17 cellular contexts compared by ENCODE assay signal in the genomic region with DNA sequence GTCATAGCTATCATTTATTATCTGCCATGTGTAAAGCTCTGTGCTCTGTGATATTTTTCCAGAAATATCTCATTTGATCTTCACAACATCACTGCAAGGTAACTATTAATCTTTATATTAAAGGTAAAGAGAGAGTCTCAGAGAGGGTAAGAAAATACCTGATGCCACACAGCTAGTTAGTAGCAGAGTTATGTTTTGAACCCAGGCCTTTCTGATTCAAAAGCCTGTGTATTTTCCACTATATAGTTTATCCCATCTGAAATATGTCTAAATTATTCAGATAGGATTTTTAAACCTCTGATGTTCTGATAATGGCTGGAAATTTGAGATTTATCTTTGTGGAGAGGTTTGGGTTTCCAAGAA. TPM values are rescaled to one million over a fixed set of nuclear protein-coding genes. Genes with fewer than 3 reads are reported as not detected.
DNase-seq lines count a peak whose midpoint lies in the region; ATAC-seq and TF ChIP-seq lines count a peak whose summit lies in the region.
"Had no signal": no experiment of that assay in that cellular context is flagged by ENCODE, and none has a peak within 500 bp of the region (broad histone marks: within the 10 kb centered on the region; RNA-seq: fewer than 3 reads in every experiment).

No MANE protein-coding gene starts in this region.

- H2AFZ ChIP-seq in mesenchymal stem cell (ENCODE audit: low read depth, low read length) (no peak overlapping the region), osteoblast (ENCODE audit: low read length) (no peak overlapping the region)

- H3K4me3 Mint-ChIP-seq in activated T-helper 17 cell treated with anti-CD3 and anti-CD28 coated beads, Interleukin-2, amount 50 U/mL, for 72 hours: peak overlapping the region; percentile 13
- H3K4me3 Mint-ChIP-seq: naive thymus-derived CD4-positive, alpha-beta T cell; stimulated activated naive CD8-positive, alpha-beta T cell treated with anti-CD3 and anti-CD28 coated beads, Interleukin-15, Interleukin-2, amounts not matched to agents 100 ng/mL and 50 ng/mL, for 24 hours had no signal

- H2BK12ac ChIP-seq in mesenchymal stem cell (ENCODE audit: low read length in 2 of 2): no peak overlapping the region

- H3K9ac ChIP-seq in mesenchymal stem cell (ENCODE audit: low read length): peak overlapping the region; percentile 44

- no peak overlapping the region for H4K8ac ChIP-seq in mesenchymal stem cell (ENCODE audit: low read length)

- no peak overlapping the region for H3K23ac ChIP-seq in mesenchymal stem cell (ENCODE audit: low read length in 2 of 2)

- DNase-seq in epithelial cell of prostate (ENCODE audit: low read depth, low spot score): no peak
- DNase-seq in mesenchymal stem cell: no peak
- DNase-seq in stomach: no peak
- DNase-seq in SK-N-DZ (ENCODE audit: low spot score): no peak
- no peak for DNase-seq in osteoblast (ENCODE audit: insufficient read length, low spot score, missing footprints)
- DNase-seq in hippocampal formation (lab: John Stamatoyannopoulos, UW): no peak
- no peak for DNase-seq in retina
- DNase-seq: activated CD4-positive, CD25-positive, alpha-beta regulatory T cell treated with anti-CD3 and anti-CD28 coated beads, Interleukin-2, amount 50 U/mL, for 72 hours; activated effector memory CD4-positive, alpha-beta T cell treated with Interleukin-2 at 50 U/mL for 16 hours; cerebellar nuclear complex; MM.1S; naive thymus-derived CD4-positive, alpha-beta T cell; NCI-H187; NCI-H446 treated with DMSO at 0.1 percent for 48 hours had no signal

- H3K4me3 ChIP-seq in mesenchymal stem cell (ENCODE audit: insufficient read depth in 1 of 2, low read depth in 1 of 2, low read length in 2 of 2): peak overlapping the region in 1 of 2 experiments; percentile 3
- H3K4me3 ChIP-seq in stomach: no peak overlapping the region
- H3K4me3 ChIP-seq in osteoblast (ENCODE audit: insufficient read depth, low read length): no peak overlapping the region

- H3K27ac ChIP-seq in epithelial cell of prostate (peak overlapping the region; percentile 58), mesenchymal stem cell (ENCODE audit: low read length, poor library complexity, severe bottlenecking) (no peak overlapping the region), stomach (peak overlapping the region in 3 of 5 donors; percentile 32 to 52 (median 41)), osteoblast (ENCODE audit: low read depth, low read length) (no peak overlapping the region)

- H3K36me3 ChIP-seq in mesenchymal stem cell (ENCODE audit: control insufficient read depth in 1 of 2, insufficient read depth in 2 of 2, low read depth in 1 of 2, low read length in 2 of 2) (peaks cover 0 to 17% of the 10 kb centered on the region in 2 experiments), stomach (no peaks in the 10 kb centered on the region), osteoblast (ENCODE audit: insufficient read depth, low read length) (peaks cover 3% of the 10 kb centered on the region)

- H2BK15ac ChIP-seq in mesenchymal stem cell (ENCODE audit: low read depth, poor library complexity, severe bottlenecking): no peak overlapping the region

- H3K36me3 Mint-ChIP-seq in activated T-helper 17 cell treated with anti-CD3 and anti-CD28 coated beads, Interleukin-2, amount 50 U/mL, for 72 hours (ENCODE audit: low read depth): no peaks in the 10 kb centered on the region

- peaks cover 3% of the 10 kb centered on the region for H4K20me1 ChIP-seq in osteoblast (ENCODE audit: insufficient read depth, low read length)

- H3K9me3 ChIP-seq in mesenchymal stem cell (ENCODE audit: control insufficient read depth, low read length): no peaks in the 10 kb centered on the region
- no peaks in the 10 kb centered on the region for H3K9me3 ChIP-seq in stomach
- H3K9me3 ChIP-seq in osteoblast (ENCODE audit: low read depth, low read length): no peaks in the 10 kb centered on the region

- peak overlapping the region; percentile 60 for H3K27ac Mint-ChIP-seq in activated T-helper 17 cell treated with anti-CD3 and anti-CD28 coated beads, Interleukin-2, amount 50 U/mL, for 72 hours
- H3K27ac Mint-ChIP-seq: naive thymus-derived CD4-positive, alpha-beta T cell; stimulated activated naive CD8-positive, alpha-beta T cell treated with anti-CD3 and anti-CD28 coated beads, Interleukin-15, Interleukin-2, amounts not matched to agents 100 ng/mL and 50 ng/mL, for 24 hours had no signal

- peaks cover 7% of the 10 kb centered on the region for H3K4me1 Mint-ChIP-seq in activated T-helper 17 cell treated with anti-CD3 and anti-CD28 coated beads, Interleukin-2, amount 50 U/mL, for 72 hours
- H3K4me1 Mint-ChIP-seq: naive thymus-derived CD4-positive, alpha-beta T cell had no signal

- H4K91ac ChIP-seq in mesenchymal stem cell (ENCODE audit: low read length): no peak overlapping the region

- no peak for ATAC-seq in activated T-helper 17 cell treated with anti-CD3 and anti-CD28 coated beads, Interleukin-2, amount 50 U/mL, for 72 hours (replicated peaks)
- ATAC-seq: SK-N-SH treated with all-trans-retinoic acid at 6 μM for 48 hours had no signal

- no peaks in the 10 kb centered on the region for H3K9me3 Mint-ChIP-seq in activated T-helper 17 cell treated with anti-CD3 and anti-CD28 coated beads, Interleukin-2, amount 50 U/mL, for 72 hours
- H3K9me3 Mint-ChIP-seq: stimulated activated naive CD8-positive, alpha-beta T cell treated with anti-CD3 and anti-CD28 coated beads, Interleukin-15, Interleukin-2, amounts not matched to agents 100 ng/mL and 50 ng/mL, for 24 hours had no signal

- peaks cover 58% of the 10 kb centered on the region for H3K79me2 ChIP-seq in osteoblast (ENCODE audit: insufficient read depth, low read length)

- peaks cover 2% of the 10 kb centered on the region for H3K4me1 ChIP-seq in mesenchymal stem cell (ENCODE audit: control insufficient read depth, insufficient read depth, low read depth, low read length)
- peaks cover 0 to 50% (median 26%) of the 10 kb centered on the region in 4 donors for H3K4me1 ChIP-seq in stomach
- no peaks in the 10 kb centered on the region for H3K4me1 ChIP-seq in osteoblast (ENCODE audit: insufficient read depth, low read length)

- no peaks in the 10 kb centered on the region for H3K27me3 ChIP-seq in mesenchymal stem cell (ENCODE audit: control insufficient read depth in 1 of 2, insufficient read depth in 1 of 2, low read length in 2 of 2)
- H3K27me3 ChIP-seq in stomach: no peaks in the 10 kb centered on the region
- H3K27me3 ChIP-seq in osteoblast (ENCODE audit: insufficient read depth, low read length): no peaks in the 10 kb centered on the region

- no peak for TF ChIP-seq CTCF in stomach (IDR thresholded peaks at IDR 0.05)
- TF ChIP-seq CTCF in osteoblast (IDR thresholded peaks at IDR 0.05; ENCODE audit: extremely low read depth, low read depth, low read length): no peak

- no peak overlapping the region for H3K4ac ChIP-seq in mesenchymal stem cell (ENCODE audit: low read depth in 1 of 2, low read length in 2 of 2)

- no peak overlapping the region for H2BK5ac ChIP-seq in mesenchymal stem cell (ENCODE audit: low read depth, low read length, poor library complexity, severe bottlenecking)

- no peak for TF ChIP-seq EP300 in stomach (IDR thresholded peaks at IDR 0.05)

- no peak overlapping the region for H3K4me2 ChIP-seq in mesenchymal stem cell (ENCODE audit: low read length, poor library complexity, severe bottlenecking)
- H3K4me2 ChIP-seq in osteoblast (ENCODE audit: insufficient read depth, low read length): no peak overlapping the region

- H3K14ac ChIP-seq in mesenchymal stem cell (ENCODE audit: low read length in 2 of 2): no peak overlapping the region

- H2AK5ac ChIP-seq in mesenchymal stem cell (ENCODE audit: low read length, severe bottlenecking): no peak overlapping the region

- no peak for TF ChIP-seq POLR2A in stomach (IDR thresholded peaks at IDR 0.05)

- no peak overlapping the region for H2BK120ac ChIP-seq in mesenchymal stem cell (ENCODE audit: low read depth, low read length)

- H3K18ac ChIP-seq in mesenchymal stem cell (ENCODE audit: low read depth in 1 of 2, low read length in 2 of 2): no peak overlapping the region

- no peaks in the 10 kb centered on the region for H3K27me3 Mint-ChIP-seq in activated T-helper 17 cell treated with anti-CD3 and anti-CD28 coated beads, Interleukin-2, amount 50 U/mL, for 72 hours
- H3K27me3 Mint-ChIP-seq: stimulated activated naive CD8-positive, alpha-beta T cell treated with anti-CD3 and anti-CD28 coated beads, Interleukin-15, Interleukin-2, amounts not matched to agents 100 ng/mL and 50 ng/mL, for 24 hours had no signal

- H3K79me1 ChIP-seq in mesenchymal stem cell (replicated peaks; ENCODE audit: low read length, poor library complexity, severe bottlenecking): peaks cover 26% of the 10 kb centered on the region

- intact Hi-C loops in stomach (cut with DNase I; ENCODE audit: low total_unique reads): no loop called here

RNA-seq across cellular contexts. Expression of a gene that starts 10.1 kb away (rescaled TPM):
- total RNA-seq in activated T-helper 17 cell treated with anti-CD3 and anti-CD28 coated beads, Interleukin-2, amount 50 U/mL, for 72 hours: 10 to 100 TPM; 13.2 to 15.5 TPM
- 19.5 TPM for polyA plus RNA-seq in mesenchymal stem cell (2013, experiment 1 of 2)
- polyA plus RNA-seq in mesenchymal stem cell (2013, experiment 2 of 2): 17.6 TPM
- 10 to 100 TPM in 3 of 5 donors, 1 to 10 TPM in 1, not detected in 1; 4.2 to 51.0 (median 26.4) TPM for total RNA-seq in stomach
- polyA plus RNA-seq in stomach: 10 to 100 TPM in 2 of 3 donors, 1 to 10 TPM in 1; 8.3 to 32.3 (median 25.5) TPM
- 2.2 and 4.3 TPM in 2 replicates for polyA plus RNA-seq in SK-N-DZ (2014; cell fraction: cytosol; rRNA removed)
- polyA plus RNA-seq in SK-N-DZ (2014; cell fraction: nucleus; rRNA removed): 2.4 and 6.0 TPM in 2 replicates
- total RNA-seq in osteoblast: 11.6 and 15.0 TPM in 2 replicates

RNA-seq across cellular contexts. Expression of a gene that starts 33.9 kb away (rescaled TPM):
- total RNA-seq in activated T-helper 17 cell treated with anti-CD3 and anti-CD28 coated beads, Interleukin-2, amount 50 U/mL, for 72 hours: 10 to 100 TPM; 31.3 to 44.9 TPM
- 17.1 TPM for polyA plus RNA-seq in mesenchymal stem cell (2013, experiment 1 of 2)
- 18.5 TPM for polyA plus RNA-seq in mesenchymal stem cell (2013, experiment 2 of 2)
- 10 to 100 TPM; 10.3 to 93.3 (median 32.7) TPM for total RNA-seq in stomach
- 10 to 100 TPM; 12.8 to 23.5 (median 22.7) TPM for polyA plus RNA-seq in stomach
- 24.1 and 24.9 TPM in 2 replicates for polyA plus RNA-seq in SK-N-DZ (2014; cell fraction: cytosol; rRNA removed)
- polyA plus RNA-seq in SK-N-DZ (2014; cell fraction: nucleus; rRNA removed): 20.5 and 21.3 TPM in 2 replicates
- 14.5 and 15.6 TPM in 2 replicates for total RNA-seq in osteoblast

RNA-seq across cellular contexts. Expression of a gene that starts 54.6 kb away (rescaled TPM):
- 10 to 100 TPM; 33.5 to 41.5 TPM for total RNA-seq in activated T-helper 17 cell treated with anti-CD3 and anti-CD28 coated beads, Interleukin-2, amount 50 U/mL, for 72 hours
- polyA plus RNA-seq in mesenchymal stem cell (2013, experiment 1 of 2): 2.1 TPM
- polyA plus RNA-seq in mesenchymal stem cell (2013, experiment 2 of 2): 2.3 TPM
- total RNA-seq in stomach (100 to 1,000 TPM in 2 of 5 donors, 10 to 100 TPM in 3; 18.7 to 134 (median 63.5) TPM), osteoblast (11.2 and 13.6 TPM in 2 replicates)
- polyA plus RNA-seq in stomach: 10 to 100 TPM in 2 of 3 donors, 1 to 10 TPM in 1; 9.2 to 12.8 (median 12.4) TPM
- 14.8 and 16.0 TPM in 2 replicates for polyA plus RNA-seq in SK-N-DZ (2014; cell fraction: cytosol; rRNA removed)
- polyA plus RNA-seq in SK-N-DZ (2014; cell fraction: nucleus; rRNA removed): 6.9 and 9.1 TPM in 2 replicates

Comparison
In these comparisons a context has a peak if more than half of its experiments do, and no peak if none do; other contexts are left out.
1. H3K27ac ChIP-seq: peak in epithelial cell of prostate (single experiment) and stomach (3 of 5); none in mesenchymal stem cell (single experiment) and osteoblast (single experiment).